ENCODE assay signal across 12 cellular contexts in genomic region chr12:104182144-104182543, GRCh38. TPM values are rescaled to one million over a fixed set of nuclear protein-coding genes. Genes with fewer than 3 reads are reported as not detected.
A peak's percentile ranks its signal among the peaks of the same experiment; 100 is the strongest.
DNase-seq lines count a peak whose midpoint lies in the region; ATAC-seq and TF ChIP-seq lines count a peak whose summit lies in the region.
"Had no signal": no experiment of that assay in that cellular context is flagged by ENCODE, and none has a peak within 500 bp of the region (broad histone marks: within the 10 kb centered on the region; RNA-seq: fewer than 3 reads in every experiment).

No MANE protein-coding gene starts in this region.

- H3K36me3 ChIP-seq in adipocyte (ENCODE audit: control insufficient read depth, insufficient read depth, low read length, severe bottlenecking) (no peaks in the 10 kb centered on the region), heart left ventricle (no peaks in the 10 kb centered on the region), rectal smooth muscle tissue (ENCODE audit: control insufficient read depth, insufficient read depth, low read length) (no peaks in the 10 kb centered on the region)

- intact Hi-C loops in heart left ventricle (cut with DNase I) = no loop called here

- no peak for TF ChIP-seq POLR2A in heart left ventricle (IDR thresholded peaks at IDR 0.05)

- in situ Hi-C loops in ACHN (cut with HindIII; ENCODE audit: low pct_ligation_motif_present, low pct_unique_long_range_greater_than_20kb, low sequenced_read_pairs) = no loop called here

- H3K9me3 ChIP-seq in adipocyte (ENCODE audit: control insufficient read depth, low read length) (peaks cover 16% of the 10 kb centered on the region), heart left ventricle (peaks cover 0 to 26% (median 14%) of the 10 kb centered on the region in 12 donors)

- peaks cover 0 to 5% of the 10 kb centered on the region in 2 donors for H3K36me3 Mint-ChIP-seq in activated naive CD4-positive, alpha-beta T cell treated with anti-CD3 and anti-CD28 coated beads, Interleukin-2, amount 50 U/mL, for 72 hours

- H3K9me3 Mint-ChIP-seq in activated naive CD4-positive, alpha-beta T cell treated with anti-CD3 and anti-CD28 coated beads, Interleukin-2, amount 50 U/mL, for 72 hours = no peaks in the 10 kb centered on the region

- 72 to 83% (median 75%) methylated on average over 4 of the region's 4 CpGs for WGBS in heart left ventricle, 4 donors

- TF ChIP-seq CTCF in AG09309 (IDR thresholded peaks at IDR 0.05; ENCODE audit: control insufficient read depth, insufficient read depth, low read depth, low read length, missing control alignments) (no peak), heart left ventricle (IDR thresholded peaks at IDR 0.05) (no peak)

- H3K9ac ChIP-seq in adipocyte (ENCODE audit: low read length) (peak overlapping the region; percentile 44), rectal smooth muscle tissue (ENCODE audit: low read length) (no peak overlapping the region)

- H3K4me1 ChIP-seq in adipocyte (ENCODE audit: control insufficient read depth, insufficient read depth, low read length) (peaks cover 45% of the 10 kb centered on the region), heart left ventricle (peaks cover 0 to 31% (median 13%) of the 10 kb centered on the region in 12 donors), rectal smooth muscle tissue (ENCODE audit: control insufficient read depth, insufficient read depth, low read length) (peaks cover 42% of the 10 kb centered on the region)

- H3K27ac ChIP-seq in heart left ventricle = peak overlapping the region in 8 of 12 donors; percentile 11 to 87 (median 47)
- peak overlapping the region; percentile 54 for H3K27ac ChIP-seq in rectal smooth muscle tissue (ENCODE audit: low read depth, low read length)
- H3K27ac ChIP-seq: C4-2B had no signal

- peak in 3 of 4 donors; percentile 60 to 71 (median 66) for ATAC-seq in heart left ventricle
- no peak for ATAC-seq in GM18861 (IDR thresholded peaks at IDR 0.05; ENCODE audit: unreplicated experiment)
- no peak for ATAC-seq in GM19351 (IDR thresholded peaks at IDR 0.05; ENCODE audit: unreplicated experiment)
- no peak for ATAC-seq in activated naive CD4-positive, alpha-beta T cell treated with anti-CD3 and anti-CD28 coated beads, Interleukin-2, amount 50 U/mL, for 72 hours

- DNase-seq in AG09309 (ENCODE audit: low read depth) (peak; percentile 89), adipocyte (ENCODE audit: low read depth) (peak; percentile 92), heart left ventricle (peak; percentile 22 to 80 (median 71)), ACHN (no peak)
- DNase-seq in activated naive CD4-positive, alpha-beta T cell treated with anti-CD3 and anti-CD28 coated beads, Interleukin-2, amount 50 U/mL, for 72 hours (ENCODE audit: low spot score in 2 of 2) = no peak
- DNase-seq: activated T-cell treated with anti-CD3 and anti-CD28 coated beads for 4 hours, dermis blood vessel endothelial cell, NCI-H69 had no signal

- no peak overlapping the region for H3K4me3 ChIP-seq in AG09309 (ENCODE audit: control insufficient read depth, low read depth, low read length)
- H3K4me3 ChIP-seq in adipocyte (ENCODE audit: low read length) = peak overlapping the region; percentile 38
- H3K4me3 ChIP-seq in heart left ventricle = no peak overlapping the region
- no peak overlapping the region for H3K4me3 ChIP-seq in rectal smooth muscle tissue (ENCODE audit: low read length)

- H3K27me3 ChIP-seq in adipocyte (replicated peaks; ENCODE audit: control insufficient read depth, insufficient read depth, low read length) (no peaks in the 10 kb centered on the region), heart left ventricle (no peaks in the 10 kb centered on the region), rectal smooth muscle tissue (ENCODE audit: control insufficient read depth, insufficient read depth, low read length) (no peaks in the 10 kb centered on the region)

- H3K27ac Mint-ChIP-seq in activated naive CD4-positive, alpha-beta T cell treated with anti-CD3 and anti-CD28 coated beads, Interleukin-2, amount 50 U/mL, for 72 hours = no peak overlapping the region

RNA-seq across cellular contexts. Expression of gene TXNRD1, which starts 33.4 kb away (rescaled TPM):
- total RNA-seq in heart left ventricle = 100 to 1,000 TPM in 4 of 9 donors, 10 to 100 TPM in 5; 66.1 to 384 (median 90.8) TPM
- polyA plus RNA-seq in heart left ventricle = 100 to 1,000 TPM in 1 of 2 donors, 10 to 100 TPM in 1; 26.6 to 206 TPM
- 100 to 1,000 TPM in 1 of 2 donors, 10 to 100 TPM in 1; 86.4 to 160 TPM for total RNA-seq in activated naive CD4-positive, alpha-beta T cell treated with anti-CD3 and anti-CD28 coated beads, Interleukin-2, amount 50 U/mL, for 72 hours

RNA-seq across cellular contexts. Expression of gene NFYB, which starts 44.1 kb away (rescaled TPM):
- 10 to 100 TPM; 20.3 to 58.7 (median 23.8) TPM for total RNA-seq in heart left ventricle
- 10 to 100 TPM; 21.6 to 31.3 TPM for polyA plus RNA-seq in heart left ventricle
- total RNA-seq in activated naive CD4-positive, alpha-beta T cell treated with anti-CD3 and anti-CD28 coated beads, Interleukin-2, amount 50 U/mL, for 72 hours = 10 to 100 TPM; 17.6 to 18.2 TPM

Comparison
In these comparisons a context has a peak if more than half of its experiments do, and no peak if none do; other contexts are left out.
1. DNase-seq: peak in AG09309 (single experiment), adipocyte (single experiment) and heart left ventricle (5 of 5); none in ACHN (single experiment) and activated naive CD4-positive, alpha-beta T cell treated with anti-CD3 and anti-CD28 coated beads, Interleukin-2, amount 50 U/mL, for 72 hours (0 of 2).
2. ATAC-seq: peak in heart left ventricle (3 of 4); none in GM18861 (single experiment), GM19351 (single experiment) and activated naive CD4-positive, alpha-beta T cell treated with anti-CD3 and anti-CD28 coated beads, Interleukin-2, amount 50 U/mL, for 72 hours (0 of 2).